Comparison of ENCODE assay signal across 13 cellular contexts in genomic region chr2:26704441-26704977, GRCh38. TPM values are rescaled to one million over a fixed set of nuclear protein-coding genes. Genes with fewer than 3 reads are reported as not detected.
DNase-seq lines count a peak whose midpoint lies in the region; TF ChIP-seq lines count a peak whose summit lies in the region.
"Had no signal": no experiment of that assay in that cellular context is flagged by ENCODE, and none has a peak within 500 bp of the region (broad histone marks: within the 10 kb centered on the region; RNA-seq: fewer than 3 reads in every experiment).

No MANE protein-coding gene starts in this region.

- TF ChIP-seq CTCF in mammary epithelial cell (conservative IDR thresholded peaks at IDR 0.05 in 1 of 2, IDR thresholded peaks at IDR 0.05 in 1 of 2; ENCODE audit: extremely low read depth in 1 of 2, insufficient read depth in 1 of 2, low read depth in 1 of 2, low read length in 2 of 2): no peak
- no peak for TF ChIP-seq CTCF in vagina (IDR thresholded peaks at IDR 0.05)

- H2AK5ac ChIP-seq in neuronal stem cell (ENCODE audit: low read depth, low read length): no peak overlapping the region

- no peak overlapping the region for H2BK120ac ChIP-seq in neuronal stem cell (ENCODE audit: low read depth, low read length)

- H2BK5ac ChIP-seq in neuronal stem cell (ENCODE audit: low read length): no peak overlapping the region

- H4K8ac ChIP-seq in neuronal stem cell (ENCODE audit: low read depth, low read length): no peak overlapping the region

- no peak overlapping the region for H2BK12ac ChIP-seq in neuronal stem cell (ENCODE audit: low read length)

- H3K9me3 ChIP-seq in mammary epithelial cell (replicated peaks; ENCODE audit: insufficient read depth, low read length): no peaks in the 10 kb centered on the region
- H3K9me3 ChIP-seq in vagina: no peaks in the 10 kb centered on the region
- no peaks in the 10 kb centered on the region for H3K9me3 ChIP-seq in neuronal stem cell (replicated peaks in 1 of 2; ENCODE audit: control insufficient read depth in 2 of 2, insufficient read depth in 1 of 2, low read depth in 1 of 2, low read length in 2 of 2)
- H3K9me3 ChIP-seq in HAP-1: no peaks in the 10 kb centered on the region

- no peak overlapping the region for H2BK15ac ChIP-seq in neuronal stem cell (ENCODE audit: low read length)

- H3K23ac ChIP-seq in neuronal stem cell (ENCODE audit: low read depth, low read length, poor library complexity): no peak overlapping the region

- no peak for TF ChIP-seq POLR2A in vagina (IDR thresholded peaks at IDR 0.05)

- no TSS peak for BruUV-seq in mammary epithelial cell (replicated peaks; lab: Mats Ljungman, UMichigan)

- H3K4me1 ChIP-seq in mammary epithelial cell (ENCODE audit: insufficient read depth, low read length): peaks cover 19% of the 10 kb centered on the region
- peaks cover 5% of the 10 kb centered on the region for H3K4me1 ChIP-seq in vagina
- peaks cover 13 to 16% of the 10 kb centered on the region in 2 donors for H3K4me1 ChIP-seq in neuronal stem cell (ENCODE audit: control insufficient read depth in 2 of 2, insufficient read depth in 1 of 2, low read depth in 1 of 2, low read length in 2 of 2)
- H3K4me1 ChIP-seq in HAP-1: no peaks in the 10 kb centered on the region

- H3K27ac ChIP-seq in mammary epithelial cell (ENCODE audit: insufficient read depth, low read depth, low read length) (peak overlapping the region; percentile 5), vagina (peak overlapping the region; percentile 0), neuronal stem cell (replicated peaks; ENCODE audit: low read length) (no peak overlapping the region)
- H3K27ac ChIP-seq: SK-N-MC had no signal

- no peaks in the 10 kb centered on the region for H3K27me3 ChIP-seq in mammary epithelial cell (ENCODE audit: insufficient read depth, low read length)
- no peaks in the 10 kb centered on the region for H3K27me3 ChIP-seq in vagina
- no peaks in the 10 kb centered on the region for H3K27me3 ChIP-seq in neuronal stem cell (ENCODE audit: control insufficient read depth in 3 of 3, insufficient read depth in 3 of 3, low read depth in 1 of 3, low read length in 3 of 3)
- peaks cover 33% of the 10 kb centered on the region for H3K27me3 ChIP-seq in HAP-1 (ENCODE audit: low read depth)

- H2AFZ ChIP-seq in mammary epithelial cell (ENCODE audit: low read depth, low read length): peak overlapping the region; percentile 76
- H2AFZ ChIP-seq in neuronal stem cell (ENCODE audit: low read length): no peak overlapping the region

- no peaks in the 10 kb centered on the region for H3K79me1 ChIP-seq in neuronal stem cell (ENCODE audit: low read depth, low read length)

- H3K4me3 ChIP-seq in mammary epithelial cell (replicated peaks in 1 of 3; ENCODE audit: insufficient read depth in 1 of 3, low read depth in 2 of 3, low read length in 3 of 3) (no peak overlapping the region), vagina (no peak overlapping the region), neuronal stem cell (ENCODE audit: low read length in 2 of 2) (no peak overlapping the region), HAP-1 (no peak overlapping the region)
- H3K4me3 ChIP-seq: SK-N-MC had no signal

- in situ Hi-C loops in mammary epithelial cell (cut with MboI; ENCODE audit: low sequenced_read_pairs in 2 of 2): no loop called here
- in situ Hi-C loops in HAP-1 (cut with MboI; ENCODE audit: low sequenced_read_pairs): no loop called here

- H4K91ac ChIP-seq in neuronal stem cell (ENCODE audit: low read depth, low read length, poor library complexity): no peak overlapping the region

- no peak overlapping the region for H3K14ac ChIP-seq in neuronal stem cell (ENCODE audit: low read length)

- peak; percentile 49 for DNase-seq in NCI-H2171 treated with DMSO at 0.1 percent for 48 hours (lab: John Stamatoyannopoulos, UW)
- DNase-seq in NCI-H2171 (lab: John Stamatoyannopoulos, UW): no peak
- DNase-seq in mammary epithelial cell: peak; percentile 70
- DNase-seq in islet precursor cell: peak; percentile 79
- DNase-seq in vagina (ENCODE audit: extremely low spot score in 2 of 2): no peak
- DNase-seq in neuronal stem cell (ENCODE audit: low spot score): no peak
- no peak for DNase-seq in NCI-H1417 (lab: John Stamatoyannopoulos, UW)
- no peak for DNase-seq in HAP-1 (ENCODE audit: low spot score in 2 of 2)
- DNase-seq: central memory CD4-positive, alpha-beta T cell; NCI-H1105 treated with DMSO at 0.1 percent for 48 hours; NCI-H526 had no signal

- dilution Hi-C loops in mammary epithelial cell (cut with HindIII; ENCODE audit: low sequenced_read_pairs): no loop called here

- H3K36me3 ChIP-seq in mammary epithelial cell (ENCODE audit: insufficient read depth, low read length): no peaks in the 10 kb centered on the region
- H3K36me3 ChIP-seq in vagina: no peaks in the 10 kb centered on the region
- no peaks in the 10 kb centered on the region for H3K36me3 ChIP-seq in neuronal stem cell (replicated peaks in 1 of 2; ENCODE audit: control insufficient read depth in 2 of 2, insufficient read depth in 2 of 2, low read length in 2 of 2)
- no peaks in the 10 kb centered on the region for H3K36me3 ChIP-seq in HAP-1 (replicated peaks)

- H3K4me2 ChIP-seq in mammary epithelial cell (ENCODE audit: insufficient read depth, low read depth, low read length) (peak overlapping the region; percentile 43), neuronal stem cell (ENCODE audit: insufficient read depth, low read length, poor library complexity, severe bottlenecking) (no peak overlapping the region)

- H3K18ac ChIP-seq in neuronal stem cell (ENCODE audit: low read length): no peak overlapping the region

- H4K20me1 ChIP-seq in mammary epithelial cell (ENCODE audit: insufficient read depth, low read length): no peaks in the 10 kb centered on the region

- no peak overlapping the region for H3K4ac ChIP-seq in neuronal stem cell (ENCODE audit: low read length)

- WGBS in mammary epithelial cell (ENCODE audit: low coverage, missing lambda C conversion rate): 11% methylated on average over 6 of the region's 7 CpGs
- no CpG with 5 or more reads among the region's 7 CpGs for WGBS in neuronal stem cell (ENCODE audit: extremely low coverage in 2 of 2, insufficient read length in 2 of 2, insufficient replicate concordance in 1 of 2), 2 donors

- no peak overlapping the region for H3K9ac ChIP-seq in mammary epithelial cell (ENCODE audit: insufficient read depth, low read length)
- no peak overlapping the region for H3K9ac ChIP-seq in neuronal stem cell (ENCODE audit: low read depth, low read length, poor library complexity)

- CTCF ChIA-PET in mammary epithelial cell (lab: Charles Lee; ENCODE audit: low non-redundant PET): no interaction called here

- no peaks in the 10 kb centered on the region for H3K79me2 ChIP-seq in mammary epithelial cell (ENCODE audit: insufficient read depth, low read length)

- intact Hi-C loops in mammary epithelial cell (cut with micrococcal nuclease) (no loop called here), vagina (cut with DNase I) (no loop called here)

RNA-seq across cellular contexts. Expression of gene KCNK3, which starts 12.0 kb away (rescaled TPM):
- total RNA-seq in mammary epithelial cell (under 1 TPM; 0.07 to 0.17 TPM), vagina (10.6 TPM)
- polyA plus RNA-seq in mammary epithelial cell: 0.17 TPM
- not detected for polyA minus RNA-seq in mammary epithelial cell
- polyA plus RNA-seq in neuronal stem cell (2013, experiment 1 of 2): 0.03 TPM
- 0.01 TPM for polyA plus RNA-seq in neuronal stem cell (2013, experiment 2 of 2)
- total RNA-seq: activated T-helper 1 cell treated with anti-CD3 and anti-CD28 coated beads, Interleukin-12 subunit alpha, Interleukin-12 subunit beta, Interleukin-2, Interleukin-4 antibody, amounts not matched to agents 30 ng/mL and 10 ng/mL and 1 ng/mL, durations not matched to agents 14 hours and 24 hours and 36 hours had no signal

RNA-seq across cellular contexts. Expression of gene SLC35F6, which starts 59.6 kb away (rescaled TPM):
- 100 to 1,000 TPM in 1 of 2 donors, 10 to 100 TPM in 1; 57.2 to 125 TPM for total RNA-seq in mammary epithelial cell
- 42.0 TPM for polyA plus RNA-seq in mammary epithelial cell
- 64.4 TPM for polyA minus RNA-seq in mammary epithelial cell
- total RNA-seq in vagina: 40.8 TPM
- polyA plus RNA-seq in neuronal stem cell (2013, experiment 1 of 2): 8.5 TPM
- polyA plus RNA-seq in neuronal stem cell (2013, experiment 2 of 2): 9.6 TPM

Comparison
In these comparisons a context has a peak if more than half of its experiments do, and no peak if none do; other contexts are left out.
1. DNase-seq: peak in NCI-H2171 treated with DMSO at 0.1 percent for 48 hours (single experiment), mammary epithelial cell (single experiment) and islet precursor cell (single experiment); none in NCI-H2171 (single experiment), vagina (0 of 2), neuronal stem cell (single experiment), NCI-H1417 (0 of 3) and HAP-1 (0 of 2).